Comparison of ENCODE assay signal across 17 cellular contexts in genomic region chr14:76781648-76782051, GRCh38. TPM values are rescaled to one million over a fixed set of nuclear protein-coding genes. Genes with fewer than 3 reads are reported as not detected.
A peak's percentile ranks its signal among the peaks of the same experiment; 100 is the strongest.
DNase-seq lines count a peak whose midpoint lies in the region; ATAC-seq, FAIRE-seq and TF ChIP-seq lines count a peak whose summit lies in the region.
"Had no signal": no experiment of that assay in that cellular context is flagged by ENCODE, and none has a peak within 500 bp of the region (broad histone marks: within the 10 kb centered on the region; RNA-seq: fewer than 3 reads in every experiment).

No MANE protein-coding gene starts in this region.

- intact Hi-C loops in left ventricle myocardium inferior (cut with micrococcal nuclease) = loop anchor here (5.0 kb wide), 1 partner anchor 69 kb away; no protein-coding TSS in a partner anchor
- intact Hi-C loops in Right ventricle myocardium superior (cut with DNase I) = no loop called here
- intact Hi-C loops in activated T-helper 2 cell treated with anti-CD3 and anti-CD28 coated beads, Interferon-gamma antibody, Interleukin-2, Interleukin-4, amounts not matched to agents 10 μg/mL and 5 μg/mL and 100 μg/mL, durations not matched to agents 14 hours and 24 hours and 36 hours (cut with micrococcal nuclease) = loop anchor here (2.0 kb wide), 1 partner anchor 29 kb away; no protein-coding TSS in a partner anchor
- intact Hi-C loops in Calu3 (cut with micrococcal nuclease; ENCODE audit: unreplicated experiment) = no loop called here
- intact Hi-C loops in CD14-positive monocyte (cut with micrococcal nuclease) = no loop called here

- CTCF ChIA-PET in Calu3 (lab: Charles Lee) = no interaction called here

- DNase-seq in left ventricle myocardium inferior (no peak), Right ventricle myocardium superior (no peak), keratinocyte (ENCODE audit: low read depth, low spot score) (no peak), Calu3 (no peak), NCI-H526 treated with DMSO at 0.1 percent for 48 hours (lab: John Stamatoyannopoulos, UW) (no peak), CD14-positive monocyte (ENCODE audit: low spot score) (no peak), CD1c-positive myeloid dendritic cell (ENCODE audit: extremely low spot score) (no peak)
- no peak for DNase-seq in activated T-helper 2 cell treated with anti-CD3 and anti-CD28 coated beads, Interferon-gamma antibody, Interleukin-2, Interleukin-4, amounts not matched to agents 10 μg/mL and 5 μg/mL and 100 μg/mL, durations not matched to agents 14 hours and 24 hours and 36 hours (ENCODE audit: low spot score)
- DNase-seq: NCI-H1436 treated with DMSO at 0.1 percent for 48 hours; NCI-H446; stimulated activated CD4-positive, alpha-beta T cell treated with anti-CD3 and anti-CD28 coated beads, Interleukin-1b, Interleukin-23, amount 100 ng/mL, for 48 hours had no signal

- no peaks in the 10 kb centered on the region for H4K20me1 ChIP-seq in keratinocyte (ENCODE audit: control insufficient read depth, extremely low read depth, insufficient read depth, low read length)

- no peaks in the 10 kb centered on the region for H3K9me3 Mint-ChIP-seq in activated T-helper 2 cell treated with anti-CD3 and anti-CD28 coated beads, Interferon-gamma antibody, Interleukin-2, Interleukin-4, amounts not matched to agents 10 μg/mL and 5 μg/mL and 100 μg/mL, durations not matched to agents 14 hours and 24 hours and 36 hours
- H3K9me3 Mint-ChIP-seq in Calu3 (ENCODE audit: low read depth, unreplicated experiment) = no peaks in the 10 kb centered on the region
- H3K9me3 Mint-ChIP-seq in CD14-positive monocyte = no peaks in the 10 kb centered on the region
- H3K9me3 Mint-ChIP-seq: IgD-negative memory B cell had no signal

- H3K9ac ChIP-seq in keratinocyte (ENCODE audit: control insufficient read depth, extremely low read depth, insufficient read depth, low read length) = no peak overlapping the region

- peaks cover 80% of the 10 kb centered on the region for H3K4me1 ChIP-seq in left ventricle myocardium inferior
- H3K4me1 ChIP-seq in keratinocyte (ENCODE audit: control insufficient read depth, extremely low read depth, insufficient read depth, low read length) = peaks cover 7% of the 10 kb centered on the region

- peak overlapping the region; percentile 70 for H3K27ac ChIP-seq in left ventricle myocardium inferior (replicated peaks)
- no peak overlapping the region for H3K27ac ChIP-seq in keratinocyte (ENCODE audit: control insufficient read depth, insufficient read depth, low read length)

- peaks cover 25% of the 10 kb centered on the region for H3K36me3 Mint-ChIP-seq in activated T-helper 2 cell treated with anti-CD3 and anti-CD28 coated beads, Interferon-gamma antibody, Interleukin-2, Interleukin-4, amounts not matched to agents 10 μg/mL and 5 μg/mL and 100 μg/mL, durations not matched to agents 14 hours and 24 hours and 36 hours (ENCODE audit: low read depth)
- peaks cover 14% of the 10 kb centered on the region for H3K36me3 Mint-ChIP-seq in Calu3 (ENCODE audit: insufficient read depth, unreplicated experiment)
- peaks cover 60 to 75% of the 10 kb centered on the region in 2 donors for H3K36me3 Mint-ChIP-seq in CD14-positive monocyte

- H2AFZ ChIP-seq in keratinocyte (ENCODE audit: control insufficient read depth, low read length) = no peak overlapping the region

- H3K9me3 ChIP-seq in left ventricle myocardium inferior (replicated peaks) = no peaks in the 10 kb centered on the region
- H3K9me3 ChIP-seq in keratinocyte (ENCODE audit: control insufficient read depth, low read depth, low read length) = no peaks in the 10 kb centered on the region

- ATAC-seq in Right ventricle myocardium superior (ENCODE audit: poor library complexity) = no peak

- no peak overlapping the region for H3K4me2 ChIP-seq in keratinocyte (ENCODE audit: control insufficient read depth, extremely low read depth, insufficient read depth, low read depth, low read length)

- peaks cover 39% of the 10 kb centered on the region for H3K36me3 ChIP-seq in left ventricle myocardium inferior
- H3K36me3 ChIP-seq in keratinocyte (ENCODE audit: control insufficient read depth in 2 of 2, extremely low read depth in 1 of 2, insufficient read depth in 2 of 2, low read length in 2 of 2) = peaks cover 3 to 8% of the 10 kb centered on the region in 2 experiments

- no peaks in the 10 kb centered on the region for H3K9me1 ChIP-seq in keratinocyte (ENCODE audit: control insufficient read depth, extremely low read depth, insufficient read depth, low read length)

- no peaks in the 10 kb centered on the region for H3K79me2 ChIP-seq in keratinocyte (ENCODE audit: control insufficient read depth, insufficient read depth, low read length)

- peak overlapping the region; percentile 85 for H3K27ac Mint-ChIP-seq in activated T-helper 2 cell treated with anti-CD3 and anti-CD28 coated beads, Interferon-gamma antibody, Interleukin-2, Interleukin-4, amounts not matched to agents 10 μg/mL and 5 μg/mL and 100 μg/mL, durations not matched to agents 14 hours and 24 hours and 36 hours
- no peak overlapping the region for H3K27ac Mint-ChIP-seq in Calu3 (ENCODE audit: unreplicated experiment)
- peak overlapping the region in 2 of 7 donors; percentile 10 to 13 for H3K27ac Mint-ChIP-seq in CD14-positive monocyte

- no TSS peak for BruUV-seq in Calu3 (replicated peaks; lab: Mats Ljungman, UMichigan)

- no peaks in the 10 kb centered on the region for H3K27me3 ChIP-seq in left ventricle myocardium inferior (ENCODE audit: low read depth)
- H3K27me3 ChIP-seq in keratinocyte (ENCODE audit: control insufficient read depth, extremely low read depth, insufficient read depth, low read length) = peaks cover 3% of the 10 kb centered on the region

- H3K4me3 ChIP-seq in left ventricle myocardium inferior (no peak overlapping the region), keratinocyte (ENCODE audit: control insufficient read depth in 2 of 3, extremely low read depth in 1 of 3, insufficient read depth in 2 of 3, low read depth in 1 of 3, low read length in 3 of 3) (no peak overlapping the region)

- peaks cover 32% of the 10 kb centered on the region for H3K4me1 Mint-ChIP-seq in activated T-helper 2 cell treated with anti-CD3 and anti-CD28 coated beads, Interferon-gamma antibody, Interleukin-2, Interleukin-4, amounts not matched to agents 10 μg/mL and 5 μg/mL and 100 μg/mL, durations not matched to agents 14 hours and 24 hours and 36 hours (ENCODE audit: low read depth)
- H3K4me1 Mint-ChIP-seq in Calu3 (ENCODE audit: low read depth, unreplicated experiment) (no peaks in the 10 kb centered on the region), CD14-positive monocyte (peaks cover 44% of the 10 kb centered on the region)

- FAIRE-seq in keratinocyte (lab: Jason Lieb, UNC) = peak; percentile 48
- FAIRE-seq: GM12892 had no signal

- H3K27me3 Mint-ChIP-seq in activated T-helper 2 cell treated with anti-CD3 and anti-CD28 coated beads, Interferon-gamma antibody, Interleukin-2, Interleukin-4, amounts not matched to agents 10 μg/mL and 5 μg/mL and 100 μg/mL, durations not matched to agents 14 hours and 24 hours and 36 hours (ENCODE audit: low read depth) = no peaks in the 10 kb centered on the region
- H3K27me3 Mint-ChIP-seq in Calu3 (ENCODE audit: unreplicated experiment) = no peaks in the 10 kb centered on the region
- no peaks in the 10 kb centered on the region for H3K27me3 Mint-ChIP-seq in CD14-positive monocyte (ENCODE audit: low read depth in 3 of 3)
- H3K27me3 Mint-ChIP-seq: IgD-negative memory B cell had no signal

- no peak overlapping the region for H3K4me3 Mint-ChIP-seq in activated T-helper 2 cell treated with anti-CD3 and anti-CD28 coated beads, Interferon-gamma antibody, Interleukin-2, Interleukin-4, amounts not matched to agents 10 μg/mL and 5 μg/mL and 100 μg/mL, durations not matched to agents 14 hours and 24 hours and 36 hours (ENCODE audit: low read depth)
- H3K4me3 Mint-ChIP-seq in Calu3 (ENCODE audit: low read depth, unreplicated experiment) (no peak overlapping the region), CD14-positive monocyte (no peak overlapping the region)
- H3K4me3 Mint-ChIP-seq: IgD-negative memory B cell had no signal

- TF ChIP-seq CTCF in left ventricle myocardium inferior (IDR thresholded peaks at IDR 0.05; ENCODE audit: borderline replicate concordance) = no peak
- TF ChIP-seq CTCF in keratinocyte (optimal IDR thresholded peaks at IDR 0.05 in 1 of 3, IDR thresholded peaks at IDR 0.05 in 1 of 3, conservative IDR thresholded peaks at IDR 0.05 in 1 of 3; ENCODE audit: extremely low read depth in 1 of 3, insufficient read depth in 2 of 3, low read length in 3 of 3) = no peak
- no peak for TF ChIP-seq CTCF in Calu3 (IDR thresholded peaks at IDR 0.05; ENCODE audit: unreplicated experiment)
- TF ChIP-seq CTCF in CD14-positive monocyte (IDR thresholded peaks at IDR 0.05) = no peak

- dilution Hi-C loops in keratinocyte (cut with MboI; ENCODE audit: extremely low pct_ligation_motif_present, low sequenced_read_pairs) = no loop called here

RNA-seq across cellular contexts. Expression of gene VASH1, which starts 20.4 kb away (rescaled TPM):
- total RNA-seq in left ventricle myocardium inferior (12.4 TPM), Right ventricle myocardium superior (14.3 TPM), Calu3 (2022) (1.2 and 1.4 TPM in 2 replicates)
- 12.4 and 12.9 TPM in 2 replicates for total RNA-seq in activated T-helper 2 cell treated with anti-CD3 and anti-CD28 coated beads, Interferon-gamma antibody, Interleukin-2, Interleukin-4, amounts not matched to agents 10 μg/mL and 5 μg/mL and 100 μg/mL, durations not matched to agents 14 hours and 24 hours and 36 hours
- polyA plus RNA-seq in keratinocyte (0.06 to 0.12 TPM (median 0.09 TPM) in 3 replicates), CD14-positive monocyte (1 to 10 TPM; 2.5 to 3.3 TPM)
- not detected for polyA plus RNA-seq in keratinocyte (2011; ENCODE audit: low read depth)
- 0.02 and 0.23 TPM in 2 replicates for polyA plus RNA-seq in keratinocyte (2011; cell fraction: cytosol; rRNA removed)
- 0.16 and 0.31 TPM in 2 replicates for polyA plus RNA-seq in keratinocyte (2011; cell fraction: nucleus; rRNA removed)
- 0.11 and 0.13 TPM in 2 replicates for polyA plus RNA-seq in keratinocyte (2012; ENCODE audit: low replicate concordance)
- 0.16 TPM in 1 of 3 replicates, not detected in the others for polyA minus RNA-seq in keratinocyte
- polyA minus RNA-seq in keratinocyte (2011; cell fraction: cytosol; rRNA and poly(A)+ RNA removed) = not detected
- polyA minus RNA-seq in keratinocyte (2011; cell fraction: nucleus; rRNA and poly(A)+ RNA removed) = 0.39 TPM in 1 of 2 replicates, not detected in the other

RNA-seq across cellular contexts. Expression of gene ANGEL1, which starts 31.0 kb away (rescaled TPM):
- total RNA-seq in left ventricle myocardium inferior (9.3 TPM), Right ventricle myocardium superior (8.7 TPM), Calu3 (2022) (19.8 and 26.3 TPM in 2 replicates)
- total RNA-seq in activated T-helper 2 cell treated with anti-CD3 and anti-CD28 coated beads, Interferon-gamma antibody, Interleukin-2, Interleukin-4, amounts not matched to agents 10 μg/mL and 5 μg/mL and 100 μg/mL, durations not matched to agents 14 hours and 24 hours and 36 hours = 15.0 and 15.9 TPM in 2 replicates
- polyA plus RNA-seq in keratinocyte (12.6 to 19.6 TPM (median 13.0 TPM) in 3 replicates), CD14-positive monocyte (1 to 10 TPM; 8.1 to 8.5 TPM)
- 1.2 TPM for polyA plus RNA-seq in keratinocyte (2011; ENCODE audit: low read depth)
- polyA plus RNA-seq in keratinocyte (2011; cell fraction: cytosol; rRNA removed) = 6.5 and 7.6 TPM in 2 replicates
- 49.9 and 52.4 TPM in 2 replicates for polyA plus RNA-seq in keratinocyte (2011; cell fraction: nucleus; rRNA removed)
- 5.0 and 8.0 TPM in 2 replicates for polyA plus RNA-seq in keratinocyte (2012; ENCODE audit: low replicate concordance)
- polyA minus RNA-seq in keratinocyte = 20.1 to 56.2 TPM (median 32.1 TPM) in 3 replicates
- 5.9 TPM for polyA minus RNA-seq in keratinocyte (2011; cell fraction: cytosol; rRNA and poly(A)+ RNA removed)
- 23.4 and 41.3 TPM in 2 replicates for polyA minus RNA-seq in keratinocyte (2011; cell fraction: nucleus; rRNA and poly(A)+ RNA removed)

RNA-seq across cellular contexts. Expression of gene LRRC74A, which starts 44.6 kb away (rescaled TPM):
- total RNA-seq in left ventricle myocardium inferior (not detected), Right ventricle myocardium superior (not detected), Calu3 (2022) (not detected in 2 replicates)
- not detected in 2 replicates for total RNA-seq in activated T-helper 2 cell treated with anti-CD3 and anti-CD28 coated beads, Interferon-gamma antibody, Interleukin-2, Interleukin-4, amounts not matched to agents 10 μg/mL and 5 μg/mL and 100 μg/mL, durations not matched to agents 14 hours and 24 hours and 36 hours
- polyA plus RNA-seq in keratinocyte (not detected in 3 replicates), CD14-positive monocyte (under 1 TPM in 1 of 2 donors, not detected in 1; 0.24 TPM)
- polyA plus RNA-seq in keratinocyte (2011; ENCODE audit: low read depth) = not detected
- polyA plus RNA-seq in keratinocyte (2011; cell fraction: cytosol; rRNA removed) = not detected in 2 replicates
- not detected in 2 replicates for polyA plus RNA-seq in keratinocyte (2011; cell fraction: nucleus; rRNA removed)
- polyA plus RNA-seq in keratinocyte (2012; ENCODE audit: low replicate concordance) = not detected in 2 replicates
- polyA minus RNA-seq in keratinocyte = not detected in 3 replicates
- polyA minus RNA-seq in keratinocyte (2011; cell fraction: cytosol; rRNA and poly(A)+ RNA removed) = not detected
- polyA minus RNA-seq in keratinocyte (2011; cell fraction: nucleus; rRNA and poly(A)+ RNA removed) = not detected in 2 replicates
- total RNA-seq: Daoy, dermis microvascular lymphatic vessel endothelial cell, fibroblast of villous mesenchyme, posterior vena cava had no signal
- polyA plus RNA-seq: IgD-negative memory B cell had no signal

Comparison
In these comparisons a context has a peak if more than half of its experiments do, and no peak if none do; other contexts are left out.
1. intact Hi-C loops: an anchor here in left ventricle myocardium inferior (5.0 kb wide) and activated T-helper 2 cell treated with anti-CD3 and anti-CD28 coated beads, Interferon-gamma antibody, Interleukin-2, Interleukin-4, amounts not matched to agents 10 μg/mL and 5 μg/mL and 100 μg/mL, durations not matched to agents 14 hours and 24 hours and 36 hours (2.0 kb wide); none called in Right ventricle myocardium superior, Calu3 and CD14-positive monocyte.